27 cellular contexts compared by ENCODE assay signal in genomic region chr3:136642714-136643113, GRCh38.
DNase-seq lines count a peak whose midpoint lies in the region; ATAC-seq, FAIRE-seq and TF ChIP-seq lines count a peak whose summit lies in the region.
"Had no signal": no experiment of that assay in that cellular context is flagged by ENCODE, and none has a peak within 500 bp of the region (broad histone marks: within the 10 kb centered on the region; RNA-seq: fewer than 3 reads in every experiment).

No MANE protein-coding gene starts in this region.

- H3K4me2 ChIP-seq in IMR-90 (ENCODE audit: low read depth, low read length) (no peak overlapping the region), K562 (ENCODE audit: insufficient read depth, low read length) (no peak overlapping the region)

- DNase-seq in BE2C (peak; percentile 47), IMR-90 (no peak), NCI-H82 treated with DMSO at 0.1 percent for 48 hours (lab: John Stamatoyannopoulos, UW; ENCODE audit: unreplicated experiment) (peak; percentile 67), K562 (ENCODE audit: extremely low read depth in 1 of 4, low spot score in 3 of 4) (peak in 2 of 4 experiments; percentile 16 to 63), NCI-H146 treated with DMSO at 0.1 percent for 48 hours (lab: John Stamatoyannopoulos, UW; ENCODE audit: unreplicated experiment) (no peak), brain microvascular endothelial cell (no peak)
- no peak for DNase-seq in stimulated activated naive CD8-positive, alpha-beta T cell treated with anti-CD3 and anti-CD28 coated beads, Interleukin-15, amount 100 ng/mL, for 72 hours
- DNase-seq: 8988T; ACHN; Calu3; DMS79; GF-D8; Karpas-422; NCI-H1092 treated with DMSO at 0.1 percent for 48 hours; NCI-H1436 treated with DMSO at 0.1 percent for 48 hours; NCI-H2029 treated with DMSO at 0.1 percent for 48 hours; NCI-H345; NCI-H510A treated with DMSO at 0.1 percent for 48 hours; NCI-H748 treated with DMSO at 0.1 percent for 48 hours; NK-92 treated with Interleukin-12 subunit alpha and Interleukin-12 subunit beta, amount 100 ng/mL, for 24 hours; PC-3; Right ventricle myocardium superior had no signal

- H2AK9ac ChIP-seq in IMR-90 (replicated peaks; ENCODE audit: low read depth, low read length, poor library complexity): no peak overlapping the region

- H2AFZ ChIP-seq in IMR-90 (replicated peaks; ENCODE audit: low read length, poor library complexity) (no peak overlapping the region), K562 (ENCODE audit: low read depth, low read length) (no peak overlapping the region)

- POLR2A ChIA-PET in IMR-90 (lab: Charles Lee; ENCODE audit: unreplicated experiment) (no interaction called here), K562 (lab: Yijun Ruan, JAX) (interaction anchor here (0.7 to 1.2 kb wide), 4 partner anchors 9 to 110 kb away, joined by 3 to 7 read pairs (median 3); partner anchors contain the start of gene STAG1)

- H3K23ac ChIP-seq in IMR-90 (ENCODE audit: low read depth, low read length): 0 out of 2 replicates have a peak overlapping the region, but pooled peaks have one; percentile 7

- dilution Hi-C loops in IMR-90 (cut with HindIII; ENCODE audit: low sequenced_read_pairs, unreplicated experiment): no loop called here

- TF ChIP-seq EP300 in K562 (IDR thresholded peaks at IDR 0.05; ENCODE audit: low read length): no peak

- intact Hi-C loops in IMR-90 (cut with micrococcal nuclease): no loop called here
- intact Hi-C loops in K562 (cut with micrococcal nuclease): no loop called here

- TF ChIP-seq POLR2A in IMR-90 (IDR thresholded peaks at IDR 0.05; ENCODE audit: low read depth, low read length) (no peak), K562 (conservative IDR thresholded peaks at IDR 0.05) (no peak)

- CTCF ChIA-PET in IMR-90 (lab: Yijun Ruan, JAX): no interaction called here
- CTCF ChIA-PET in K562 (lab: Yijun Ruan, JAX; ENCODE audit: low intra/inter-chr PET ratio): no interaction called here

- H2BK20ac ChIP-seq in IMR-90 (ENCODE audit: low read depth, low read length): no peak overlapping the region

- H3K4me1 ChIP-seq in BE2C (peaks cover 14% of the 10 kb centered on the region; the same call in 1 of the 2 replicates), IMR-90 (ENCODE audit: control insufficient read depth, insufficient read depth, low read length) (0 out of 2 replicates have a peak, but pooled peaks cover 1% of the 10 kb centered on the region), K562 (replicated peaks in 1 of 2; ENCODE audit: control insufficient read depth in 2 of 2, insufficient read depth in 2 of 2, low read length in 2 of 2) (peaks cover 0 to 7% of the 10 kb centered on the region in 2 experiments; a peak in 3 of 5 replicates)

- H3K9me1 ChIP-seq in IMR-90 (ENCODE audit: insufficient read depth, low read length) (peaks cover 9% of the 10 kb centered on the region; the same call in 1 of the 2 replicates), K562 (ENCODE audit: control insufficient read depth, insufficient read depth, low read length) (no peaks in the 10 kb centered on the region)

- no peak overlapping the region for H2BK5ac ChIP-seq in IMR-90 (ENCODE audit: low read depth, low read length, poor library complexity, severe bottlenecking)

- no peaks in the 10 kb centered on the region; the same call in 1 of the 2 replicates for H3K36me3 ChIP-seq in BE2C
- 0 out of 2 replicates have a peak, but pooled peaks cover 1% of the 10 kb centered on the region for H3K36me3 ChIP-seq in IMR-90 (ENCODE audit: control insufficient read depth, insufficient read depth, low read length)
- H3K36me3 ChIP-seq in K562 (ENCODE audit: control insufficient read depth, insufficient read depth, low read length): no peaks in the 10 kb centered on the region
- H3K36me3 ChIP-seq in brain microvascular endothelial cell (replicated peaks): no peaks in the 10 kb centered on the region
- H3K36me3 ChIP-seq: SJSA1 had no signal

- no peak for ATAC-seq in IMR-90 (ENCODE audit: low read depth)
- ATAC-seq in K562: peak; percentile 74
- no peak for ATAC-seq in stimulated activated naive CD8-positive, alpha-beta T cell treated with anti-CD3 and anti-CD28 coated beads, Interleukin-15, amount 100 ng/mL, for 72 hours
- no peak for ATAC-seq in HG02973 (IDR thresholded peaks at IDR 0.05; ENCODE audit: unreplicated experiment)
- ATAC-seq: HCT116, PC-3 had no signal

- 0 out of 4 replicates have a peak overlapping the region, but pooled peaks of 1 of the 2 experiments have one; percentile 10 for H4K8ac ChIP-seq in IMR-90 (ENCODE audit: low read depth in 2 of 2, low read length in 2 of 2)

- peak overlapping the region; percentile 51; the same call in 1 of the 2 replicates for H4K5ac ChIP-seq in IMR-90 (ENCODE audit: low read depth, low read length)

- BruUV-seq in IMR-90 (replicated peaks; lab: Mats Ljungman, UMichigan) (no TSS peak), K562 (replicated peaks; lab: Mats Ljungman, UMichigan) (no TSS peak)

- no CpG with 5 or more reads among the region's 1 CpG for WGBS in IMR-90 (ENCODE audit: extremely low coverage in 2 of 2, insufficient read length in 1 of 2), 2 experiments
- WGBS in K562 (ENCODE audit: insufficient coverage, low coverage, missing lambda C conversion rate): 77% methylated on average over 1 of the region's 1 CpG

- H3K27ac ChIP-seq in IMR-90 (ENCODE audit: insufficient read depth, low read length) (no peak overlapping the region), K562 (ENCODE audit: extremely low read depth, low read depth, low read length) (no peak overlapping the region), brain microvascular endothelial cell (no peak overlapping the region)
- H3K27ac ChIP-seq: SJSA1 had no signal

- no peak overlapping the region for H3K27ac Mint-ChIP-seq in stimulated activated naive CD8-positive, alpha-beta T cell treated with anti-CD3 and anti-CD28 coated beads, Interleukin-15, amount 100 ng/mL, for 72 hours

- H2BK15ac ChIP-seq in IMR-90 (ENCODE audit: low read depth, low read length): no peak overlapping the region

- no peak overlapping the region for H3K18ac ChIP-seq in IMR-90 (ENCODE audit: low read depth, low read length)

- no peak overlapping the region for H2AK5ac ChIP-seq in IMR-90 (ENCODE audit: low read depth, low read length)

- no peak overlapping the region for H3K9ac ChIP-seq in IMR-90 (ENCODE audit: low read depth, low read length)
- H3K9ac ChIP-seq in K562 (ENCODE audit: insufficient read depth in 1 of 2, low read depth in 2 of 2, low read length in 2 of 2): peak overlapping the region in 1 of 2 experiments; percentile 58; a peak in 1 of 4 replicates

- H3K14ac ChIP-seq in IMR-90 (replicated peaks; ENCODE audit: low read depth, low read length): no peak overlapping the region

- H3K27me3 ChIP-seq in BE2C (no peaks in the 10 kb centered on the region), IMR-90 (ENCODE audit: control insufficient read depth, insufficient read depth, low read length) (no peaks in the 10 kb centered on the region), K562 (ENCODE audit: control insufficient read depth in 2 of 2, insufficient read depth in 2 of 2, low read length in 2 of 2) (no peaks in the 10 kb centered on the region), brain microvascular endothelial cell (replicated peaks) (no peaks in the 10 kb centered on the region)
- H3K27me3 ChIP-seq: SJSA1 had no signal

- in situ Hi-C loops in IMR-90 (cut with MboI; ENCODE audit: low sequenced_read_pairs): no loop called here
- in situ Hi-C loops in K562 (cut with MboI): no loop called here
- in situ Hi-C loops in brain microvascular endothelial cell (cut with HindIII; ENCODE audit: low pct_ligation_motif_present, low sequenced_read_pairs): no loop called here

- H3K9me3 Mint-ChIP-seq in stimulated activated naive CD8-positive, alpha-beta T cell treated with anti-CD3 and anti-CD28 coated beads, Interleukin-15, amount 100 ng/mL, for 72 hours: peaks cover 0 to 4% of the 10 kb centered on the region in 2 donors

- peak; percentile 76 for FAIRE-seq in K562 (lab: Jason Lieb, UNC)
- FAIRE-seq: GM12892, GM19239 had no signal

- H3K79me2 ChIP-seq in K562 (ENCODE audit: control insufficient read depth, insufficient read depth, low read length): peaks cover 7% of the 10 kb centered on the region; the same call in 2 of the 3 replicates

- no peak overlapping the region for H2BK120ac ChIP-seq in IMR-90 (ENCODE audit: low read depth, low read length)

- H3K79me1 ChIP-seq in IMR-90 (ENCODE audit: low read depth in 1 of 2, low read length in 2 of 2): peaks cover 28 to 67% of the 10 kb centered on the region in 2 experiments

- H4K20me1 ChIP-seq in IMR-90 (ENCODE audit: insufficient read depth, low read length) (peaks cover 3% of the 10 kb centered on the region; the same call in 1 of the 2 replicates), K562 (replicated peaks; ENCODE audit: control insufficient read depth, insufficient read depth, low read length) (no peaks in the 10 kb centered on the region)

- no peak overlapping the region for H3K4me3 ChIP-seq in BE2C (ENCODE audit: low read depth, low read length)
- H3K4me3 ChIP-seq in IMR-90 (ENCODE audit: insufficient read depth, low read depth, low read length): no peak overlapping the region
- H3K4me3 ChIP-seq in K562: no peak overlapping the region
- H3K4me3 ChIP-seq in brain microvascular endothelial cell (ENCODE audit: low read depth, low read length): no peak overlapping the region
- H3K4me3 ChIP-seq: SJSA1 had no signal

- H3K56ac ChIP-seq in IMR-90 (ENCODE audit: extremely low read depth, insufficient read depth, low read length): no peak overlapping the region

- H3K9me3 ChIP-seq in BE2C: no peaks in the 10 kb centered on the region
- no peaks in the 10 kb centered on the region for H3K9me3 ChIP-seq in IMR-90 (ENCODE audit: control insufficient read depth, insufficient read depth, low read length)
- H3K9me3 ChIP-seq in K562 (replicated peaks; ENCODE audit: control insufficient read depth, insufficient read depth, low read depth, low read length): no peaks in the 10 kb centered on the region
- H3K9me3 ChIP-seq: SJSA1 had no signal

- peaks cover 15% of the 10 kb centered on the region for H3K4me1 Mint-ChIP-seq in stimulated activated naive CD8-positive, alpha-beta T cell treated with anti-CD3 and anti-CD28 coated beads, Interleukin-15, amount 100 ng/mL, for 72 hours

- H3K27me3 Mint-ChIP-seq in stimulated activated naive CD8-positive, alpha-beta T cell treated with anti-CD3 and anti-CD28 coated beads, Interleukin-15, amount 100 ng/mL, for 72 hours: no peaks in the 10 kb centered on the region

- H3K4ac ChIP-seq in IMR-90 (ENCODE audit: low read depth, low read length): no peak overlapping the region

- TF ChIP-seq RAD21 in IMR-90 (IDR thresholded peaks at IDR 0.05; ENCODE audit: low read length) (no peak), K562 (CRISPR knock-in tag; conservative IDR thresholded peaks at IDR 0.05 in 1 of 2, IDR thresholded peaks at IDR 0.05 in 1 of 2) (no peak)

- H4K91ac ChIP-seq in IMR-90 (ENCODE audit: insufficient read depth, low read depth, low read length): no peak overlapping the region

- no peak for TF ChIP-seq CTCF in BE2C (IDR thresholded peaks at IDR 0.05; ENCODE audit: low read depth, low read length)
- no peak for TF ChIP-seq CTCF in IMR-90 (conservative IDR thresholded peaks at IDR 0.05; ENCODE audit: low read depth, low read length)
- no peak for TF ChIP-seq CTCF in K562 (IDR thresholded peaks at IDR 0.05 in 2 of 3, conservative IDR thresholded peaks at IDR 0.05 in 1 of 3; ENCODE audit: insufficient read depth in 2 of 3, low read depth in 1 of 3, low read length in 3 of 3)
- TF ChIP-seq CTCF in brain microvascular endothelial cell (IDR thresholded peaks at IDR 0.05; ENCODE audit: low read depth, low read length, missing control alignments): no peak

- no peak overlapping the region for H3K4me3 Mint-ChIP-seq in stimulated activated naive CD8-positive, alpha-beta T cell treated with anti-CD3 and anti-CD28 coated beads, Interleukin-15, amount 100 ng/mL, for 72 hours

Comparison
In these comparisons a context has a peak if more than half of its experiments do, and no peak if none do; other contexts are left out.
1. DNase-seq: peak in BE2C (single experiment) and NCI-H82 treated with DMSO at 0.1 percent for 48 hours (single experiment); none in IMR-90 (single experiment), NCI-H146 treated with DMSO at 0.1 percent for 48 hours (single experiment), brain microvascular endothelial cell (single experiment) and stimulated activated naive CD8-positive, alpha-beta T cell treated with anti-CD3 and anti-CD28 coated beads, Interleukin-15, amount 100 ng/mL, for 72 hours (0 of 2).